ENCODE assay signal across 8 cellular contexts in genomic region chr6:153131037-153131981, GRCh38. TPM values are rescaled to one million over a fixed set of nuclear protein-coding genes. Genes with fewer than 3 reads are reported as not detected.
DNase-seq lines count a peak whose midpoint lies in the region; ATAC-seq and TF ChIP-seq lines count a peak whose summit lies in the region.

RGS17 (minus strand) TSS chr6:153131282; CDS start chr6:153044018, 87,264 bp downstream.

- H3K4me1 Mint-ChIP-seq in CD8-positive, alpha-beta T cell (ENCODE audit: low read depth): peaks cover 25% of the 10 kb centered on the region
- H3K4me1 Mint-ChIP-seq in MCF 10A (ENCODE audit: insufficient read depth, unreplicated experiment): peaks cover 5% of the 10 kb centered on the region

- peak; percentile 51 for ATAC-seq in CD8-positive, alpha-beta T cell
- peak; percentile 65 for ATAC-seq in GM19452 (IDR thresholded peaks at IDR 0.05; ENCODE audit: unreplicated experiment)
- ATAC-seq in HG03558 (IDR thresholded peaks at IDR 0.05; ENCODE audit: extremely low read depth, unreplicated experiment): peak; percentile 43
- ATAC-seq in sciatic nerve: peak; percentile 79

- POLR2A ChIA-PET in CD8-positive, alpha-beta T cell (lab: Charles Lee): no interaction called here
- POLR2A ChIA-PET in RWPE1 (lab: Yijun Ruan, JAX; ENCODE audit: low non-redundant PET) (no interaction called here), MCF 10A (lab: Yijun Ruan, JAX) (interaction anchor here (0.8 kb wide), 1 partner anchor 72 kb away, joined by 3 read pairs; no protein-coding TSS in a partner anchor)

- peak in 3 of 7 experiments; percentile 6 to 28 (median 19) for DNase-seq in CD8-positive, alpha-beta T cell
- DNase-seq in RWPE1 (ENCODE audit: low spot score): peak; percentile 84
- peak; percentile 67 for DNase-seq in MCF 10A (ENCODE audit: unreplicated experiment)
- peak; percentile 75 for DNase-seq in sciatic nerve (ENCODE audit: low spot score)
- DNase-seq in T-helper 9 cell: no peak

- peak within 1 kb of the TSS; percentile 82 for H3K4me3 Mint-ChIP-seq in CD8-positive, alpha-beta T cell
- H3K4me3 Mint-ChIP-seq in MCF 10A (ENCODE audit: unreplicated experiment): peak within 1 kb of the TSS; percentile 83

- TF ChIP-seq CTCF in CD8-positive, alpha-beta T cell (IDR thresholded peaks at IDR 0.05): no peak
- TF ChIP-seq CTCF in RWPE1 (conservative IDR thresholded peaks at IDR 0.05; ENCODE audit: low read depth) (no peak), MCF 10A (IDR thresholded peaks at IDR 0.05; ENCODE audit: unreplicated experiment) (no peak)

- H3K4me1 ChIP-seq in CD8-positive, alpha-beta T cell (ENCODE audit: insufficient read depth, low read length): peaks cover 14% of the 10 kb centered on the region

- no peaks in the 10 kb centered on the region for H3K36me3 ChIP-seq in CD8-positive, alpha-beta T cell (ENCODE audit: insufficient read depth, low read length)

- no peak within 1 kb of the TSS for H3K27ac Mint-ChIP-seq in CD8-positive, alpha-beta T cell
- H3K27ac Mint-ChIP-seq in MCF 10A (ENCODE audit: low read depth, unreplicated experiment): peak within 1 kb of the TSS; percentile 75

- CTCF ChIA-PET in CD8-positive, alpha-beta T cell (lab: Charles Lee): no interaction called here
- CTCF ChIA-PET in RWPE1 (lab: Yijun Ruan, JAX): no interaction called here
- CTCF ChIA-PET in MCF 10A (lab: Yijun Ruan, JAX): interaction anchor here (0.7 kb wide), 1 partner anchor 84 kb away, joined by 3 read pairs; no protein-coding TSS in a partner anchor

- H3K9me3 Mint-ChIP-seq in CD8-positive, alpha-beta T cell: no peaks in the 10 kb centered on the region
- no peaks in the 10 kb centered on the region for H3K9me3 Mint-ChIP-seq in MCF 10A (ENCODE audit: unreplicated experiment)

- H3K36me3 Mint-ChIP-seq in CD8-positive, alpha-beta T cell: no peaks in the 10 kb centered on the region
- peaks cover 7% of the 10 kb centered on the region for H3K36me3 Mint-ChIP-seq in MCF 10A (ENCODE audit: insufficient read depth, unreplicated experiment)

- intact Hi-C loops in CD8-positive, alpha-beta T cell (cut with DNase I, micrococcal nuclease): no loop called here
- intact Hi-C loops in MCF 10A (cut with micrococcal nuclease) (no loop called here), sciatic nerve (cut with DNase I) (no loop called here)

- H3K27ac ChIP-seq in CD8-positive, alpha-beta T cell (ENCODE audit: low read depth, low read length): no peak within 1 kb of the TSS
- H3K27ac ChIP-seq in RWPE1: peak within 1 kb of the TSS; percentile 75

- no TSS peak for BruUV-seq in MCF 10A (replicated peaks; lab: Mats Ljungman, UMichigan)

- H3K4me3 ChIP-seq in CD8-positive, alpha-beta T cell (ENCODE audit: low read depth, low read length): peak within 1 kb of the TSS; percentile 52
- peak within 1 kb of the TSS; percentile 84 for H3K4me3 ChIP-seq in iPS-18c (ENCODE audit: insufficient read depth, low read depth, low read length)

- H3K9me3 ChIP-seq in CD8-positive, alpha-beta T cell (ENCODE audit: low read length): no peaks in the 10 kb centered on the region
- no peaks in the 10 kb centered on the region for H3K9me3 ChIP-seq in iPS-18c (ENCODE audit: control insufficient read depth, insufficient read depth, low read length)

- peaks cover 12% of the 10 kb centered on the region for H3K27me3 ChIP-seq in CD8-positive, alpha-beta T cell (ENCODE audit: insufficient read depth, low read length)

- H3K27me3 Mint-ChIP-seq in CD8-positive, alpha-beta T cell (ENCODE audit: low read depth): peaks cover 51% of the 10 kb centered on the region
- no peaks in the 10 kb centered on the region for H3K27me3 Mint-ChIP-seq in MCF 10A (ENCODE audit: insufficient read depth, unreplicated experiment)

RNA-seq across cellular contexts. Expression of gene RGS17, which starts in this region (rescaled TPM):
- not detected for total RNA-seq in CD8-positive, alpha-beta T cell
- total RNA-seq in MCF 10A (2022): 2.5 and 3.7 TPM in 2 replicates
- total RNA-seq in sciatic nerve: 0.31 TPM

Comparison
In these comparisons a context has a peak if more than half of its experiments do, and no peak if none do; other contexts are left out.
1. Peak in ATAC-seq and H3K4me3 ChIP-seq in CD8-positive, alpha-beta T cell; RNA of the gene not detected or under 1 TPM.
2. Peak in DNase-seq and ATAC-seq in sciatic nerve; RNA of the gene not detected or under 1 TPM.